Comparison of ENCODE assay signal across 1 cellular context in the genomic region with DNA sequence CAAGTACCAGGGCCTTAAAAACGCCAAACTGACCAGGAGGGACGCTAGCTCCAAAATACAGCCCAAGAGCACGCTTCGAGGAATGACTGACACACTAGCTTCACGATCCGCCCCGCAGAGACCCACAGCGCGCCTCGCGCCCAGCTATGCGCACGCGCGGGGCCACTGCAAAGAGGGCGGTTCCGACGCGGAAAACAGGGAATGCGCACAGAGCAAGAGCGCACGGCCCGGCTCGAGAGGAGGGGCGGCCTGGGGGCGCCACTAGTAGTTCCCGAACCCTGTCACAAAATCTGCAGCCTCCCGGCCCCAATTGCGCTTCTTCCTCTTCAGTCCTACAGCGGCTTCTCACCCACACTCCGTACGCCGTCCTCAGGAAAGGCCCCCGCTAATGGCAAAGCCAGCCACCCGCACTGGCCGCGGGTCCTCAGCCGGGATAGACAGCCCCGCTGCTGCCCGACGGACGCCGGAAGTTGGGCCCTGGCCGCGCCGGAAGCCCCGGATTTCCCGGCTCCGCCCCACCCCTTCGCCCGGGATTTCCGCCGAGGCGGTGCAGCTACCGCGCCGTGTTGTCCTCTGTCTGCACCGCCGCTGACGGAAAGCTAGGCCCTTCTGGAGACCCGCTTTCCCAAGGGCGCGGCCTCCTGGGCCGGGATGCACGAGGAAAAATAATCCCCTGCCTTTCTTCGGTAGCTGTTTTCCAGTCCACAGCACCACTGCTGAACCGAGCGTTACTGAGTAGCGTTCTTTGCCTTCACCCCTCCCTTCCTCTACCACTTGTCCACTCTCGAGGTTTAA.
TF ChIP-seq lines count a peak whose summit lies in the region.

TSS of gene HDHD2 (minus strand) at position 472 of the 795 bp plus-strand sequence. CDS start 14,061 bp downstream, outside the sequence.

TF ChIP-seq in HepG2, 621 proteins besides CTCF, POLR2A, EP300 and RAD21 (continued from another document and continues in another):
- TF ChIP-seq RNF219 (CRISPR knock-in tag; IDR thresholded peaks at IDR 0.05) (peak; percentile 37; the same call in 1 of the 2 replicates), FOXA3 (CRISPR knock-in tag; IDR thresholded peaks at IDR 0.05) (peak; percentile 7; the same call in 1 of the 2 replicates), ZBTB43 (CRISPR knock-in tag; conservative IDR thresholded peaks at IDR 0.05) (peak; percentile 63; the same call in 1 of the 2 replicates), ZNF816 (CRISPR knock-in tag; IDR thresholded peaks at IDR 0.05; ENCODE audit: borderline replicate concordance) (peak; percentile 87), ZFP1 (CRISPR knock-in tag; IDR thresholded peaks at IDR 0.05) (0 out of 2 replicates have a peak, but pooled peaks have one; percentile 34), ZNF720 (CRISPR knock-in tag; IDR thresholded peaks at IDR 0.05) (no peak), ETV6 (CRISPR knock-in tag; conservative IDR thresholded peaks at IDR 0.05) (no peak), HOXA9 (CRISPR knock-in tag; IDR thresholded peaks at IDR 0.05; ENCODE audit: borderline replicate concordance) (0 out of 2 replicates have a peak, but pooled peaks have one; percentile 50), ZFP36L2 (CRISPR knock-in tag; IDR thresholded peaks at IDR 0.05) (no peak), JDP2 (CRISPR knock-in tag; IDR thresholded peaks at IDR 0.05; ENCODE audit: borderline replicate concordance) (no peak), NR0B2 (CRISPR knock-in tag; IDR thresholded peaks at IDR 0.05) (peak; percentile 35; the same call in 1 of the 2 replicates), ZNF335 (CRISPR knock-in tag; IDR thresholded peaks at IDR 0.05) (peak; percentile 98), ZNF792 (CRISPR knock-in tag; IDR thresholded peaks at IDR 0.05) (peak; percentile 54; the same call in 1 of the 2 replicates), ZFP36L1 (CRISPR knock-in tag; IDR thresholded peaks at IDR 0.05) (peak; percentile 72), MTA1 (CRISPR knock-in tag; IDR thresholded peaks at IDR 0.05; ENCODE audit: borderline replicate concordance) (peak; percentile 59), ZFP90 (CRISPR knock-in tag; IDR thresholded peaks at IDR 0.05; ENCODE audit: borderline replicate concordance) (peak; percentile 44; the same call in 1 of the 2 replicates), PAX8 (CRISPR knock-in tag; IDR thresholded peaks at IDR 0.05; ENCODE audit: borderline replicate concordance) (no peak), ZNF768 (CRISPR knock-in tag; IDR thresholded peaks at IDR 0.05) (peak; percentile 73; the same call in 1 of the 2 replicates), ARNT2 (CRISPR knock-in tag; IDR thresholded peaks at IDR 0.05; ENCODE audit: low read depth) (no peak; the same call in 1 of the 2 replicates), ZNF10 (CRISPR knock-in tag; IDR thresholded peaks at IDR 0.05; ENCODE audit: borderline replicate concordance, low read depth) (no peak), ELK4 (CRISPR knock-in tag; IDR thresholded peaks at IDR 0.05; ENCODE audit: borderline replicate concordance) (no peak), TMF1 (CRISPR knock-in tag; IDR thresholded peaks at IDR 0.05; ENCODE audit: low read depth) (no peak), MIXL1 (CRISPR knock-in tag; IDR thresholded peaks at IDR 0.05) (no peak), HOXD1 (CRISPR knock-in tag; IDR thresholded peaks at IDR 0.05) (peak; percentile 56; the same call in 1 of the 2 replicates), ZSCAN25 (CRISPR knock-in tag; IDR thresholded peaks at IDR 0.05) (no peak), PAF1 (CRISPR knock-in tag; IDR thresholded peaks at IDR 0.05) (no peak), TEAD2 (CRISPR knock-in tag; IDR thresholded peaks at IDR 0.05) (no peak), ZNF431 (CRISPR knock-in tag; IDR thresholded peaks at IDR 0.05; ENCODE audit: borderline replicate concordance, low read depth) (peak; percentile 63; the same call in 1 of the 2 replicates), NFKB2 (CRISPR knock-in tag; IDR thresholded peaks at IDR 0.05; ENCODE audit: borderline replicate concordance) (peak; percentile 81; the same call in 1 of the 2 replicates), ZNF75D (CRISPR knock-in tag; IDR thresholded peaks at IDR 0.05; ENCODE audit: borderline replicate concordance) (no peak), KDM1A (CRISPR knock-in tag; IDR thresholded peaks at IDR 0.05) (no peak), SALL2 (CRISPR knock-in tag; IDR thresholded peaks at IDR 0.05) (peak; percentile 90), TBL1XR1 (IDR thresholded peaks at IDR 0.05; ENCODE audit: borderline replicate concordance, low read length, partially characterized antibody) (no peak), ESRRA (CRISPR knock-in tag; IDR thresholded peaks at IDR 0.05; ENCODE audit: low read depth) (no peak), ZNF713 (CRISPR knock-in tag; IDR thresholded peaks at IDR 0.05) (0 out of 2 replicates have a peak, but pooled peaks have one; percentile 11), KMT2A (CRISPR knock-in tag; IDR thresholded peaks at IDR 0.05) (peak; percentile 94; the same call in 1 of the 2 replicates), ZMAT3 (CRISPR knock-in tag; conservative IDR thresholded peaks at IDR 0.05) (peak; percentile 58; the same call in 1 of the 2 replicates), ZNF790 (CRISPR knock-in tag; IDR thresholded peaks at IDR 0.05; ENCODE audit: borderline replicate concordance) (peak; percentile 56; the same call in 1 of the 2 replicates), BRD4 (CRISPR knock-in tag; IDR thresholded peaks at IDR 0.05) (no peak)
- TF ChIP-seq, protein P1, sequence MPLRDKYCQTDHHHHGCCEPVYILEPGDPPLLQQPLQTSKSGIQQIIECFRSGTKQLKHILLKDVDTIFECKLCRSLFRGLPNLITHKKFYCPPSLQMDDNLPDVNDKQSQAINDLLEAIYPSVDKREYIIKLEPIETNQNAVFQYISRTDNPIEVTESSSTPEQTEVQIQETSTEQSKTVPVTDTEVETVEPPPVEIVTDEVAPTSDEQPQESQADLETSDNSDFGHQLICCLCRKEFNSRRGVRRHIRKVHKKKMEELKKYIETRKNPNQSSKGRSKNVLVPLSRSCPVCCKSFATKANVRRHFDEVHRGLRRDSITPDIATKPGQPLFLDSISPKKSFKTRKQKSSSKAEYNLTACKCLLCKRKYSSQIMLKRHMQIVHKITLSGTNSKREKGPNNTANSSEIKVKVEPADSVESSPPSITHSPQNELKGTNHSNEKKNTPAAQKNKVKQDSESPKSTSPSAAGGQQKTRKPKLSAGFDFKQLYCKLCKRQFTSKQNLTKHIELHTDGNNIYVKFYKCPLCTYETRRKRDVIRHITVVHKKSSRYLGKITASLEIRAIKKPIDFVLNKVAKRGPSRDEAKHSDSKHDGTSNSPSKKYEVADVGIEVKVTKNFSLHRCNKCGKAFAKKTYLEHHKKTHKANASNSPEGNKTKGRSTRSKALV (CRISPR knock-in tag; IDR thresholded peaks at IDR 0.05) = peak; percentile 35; the same call in 1 of the 2 replicates
- TF ChIP-seq, protein P2, sequence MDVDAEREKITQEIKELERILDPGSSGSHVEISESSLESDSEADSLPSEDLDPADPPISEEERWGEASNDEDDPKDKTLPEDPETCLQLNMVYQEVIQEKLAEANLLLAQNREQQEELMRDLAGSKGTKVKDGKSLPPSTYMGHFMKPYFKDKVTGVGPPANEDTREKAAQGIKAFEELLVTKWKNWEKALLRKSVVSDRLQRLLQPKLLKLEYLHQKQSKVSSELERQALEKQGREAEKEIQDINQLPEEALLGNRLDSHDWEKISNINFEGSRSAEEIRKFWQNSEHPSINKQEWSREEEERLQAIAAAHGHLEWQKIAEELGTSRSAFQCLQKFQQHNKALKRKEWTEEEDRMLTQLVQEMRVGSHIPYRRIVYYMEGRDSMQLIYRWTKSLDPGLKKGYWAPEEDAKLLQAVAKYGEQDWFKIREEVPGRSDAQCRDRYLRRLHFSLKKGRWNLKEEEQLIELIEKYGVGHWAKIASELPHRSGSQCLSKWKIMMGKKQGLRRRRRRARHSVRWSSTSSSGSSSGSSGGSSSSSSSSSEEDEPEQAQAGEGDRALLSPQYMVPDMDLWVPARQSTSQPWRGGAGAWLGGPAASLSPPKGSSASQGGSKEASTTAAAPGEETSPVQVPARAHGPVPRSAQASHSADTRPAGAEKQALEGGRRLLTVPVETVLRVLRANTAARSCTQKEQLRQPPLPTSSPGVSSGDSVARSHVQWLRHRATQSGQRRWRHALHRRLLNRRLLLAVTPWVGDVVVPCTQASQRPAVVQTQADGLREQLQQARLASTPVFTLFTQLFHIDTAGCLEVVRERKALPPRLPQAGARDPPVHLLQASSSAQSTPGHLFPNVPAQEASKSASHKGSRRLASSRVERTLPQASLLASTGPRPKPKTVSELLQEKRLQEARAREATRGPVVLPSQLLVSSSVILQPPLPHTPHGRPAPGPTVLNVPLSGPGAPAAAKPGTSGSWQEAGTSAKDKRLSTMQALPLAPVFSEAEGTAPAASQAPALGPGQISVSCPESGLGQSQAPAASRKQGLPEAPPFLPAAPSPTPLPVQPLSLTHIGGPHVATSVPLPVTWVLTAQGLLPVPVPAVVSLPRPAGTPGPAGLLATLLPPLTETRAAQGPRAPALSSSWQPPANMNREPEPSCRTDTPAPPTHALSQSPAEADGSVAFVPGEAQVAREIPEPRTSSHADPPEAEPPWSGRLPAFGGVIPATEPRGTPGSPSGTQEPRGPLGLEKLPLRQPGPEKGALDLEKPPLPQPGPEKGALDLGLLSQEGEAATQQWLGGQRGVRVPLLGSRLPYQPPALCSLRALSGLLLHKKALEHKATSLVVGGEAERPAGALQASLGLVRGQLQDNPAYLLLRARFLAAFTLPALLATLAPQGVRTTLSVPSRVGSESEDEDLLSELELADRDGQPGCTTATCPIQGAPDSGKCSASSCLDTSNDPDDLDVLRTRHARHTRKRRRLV (CRISPR knock-in tag; IDR thresholded peaks at IDR 0.05) = no peak
- TF ChIP-seq, protein P3, sequence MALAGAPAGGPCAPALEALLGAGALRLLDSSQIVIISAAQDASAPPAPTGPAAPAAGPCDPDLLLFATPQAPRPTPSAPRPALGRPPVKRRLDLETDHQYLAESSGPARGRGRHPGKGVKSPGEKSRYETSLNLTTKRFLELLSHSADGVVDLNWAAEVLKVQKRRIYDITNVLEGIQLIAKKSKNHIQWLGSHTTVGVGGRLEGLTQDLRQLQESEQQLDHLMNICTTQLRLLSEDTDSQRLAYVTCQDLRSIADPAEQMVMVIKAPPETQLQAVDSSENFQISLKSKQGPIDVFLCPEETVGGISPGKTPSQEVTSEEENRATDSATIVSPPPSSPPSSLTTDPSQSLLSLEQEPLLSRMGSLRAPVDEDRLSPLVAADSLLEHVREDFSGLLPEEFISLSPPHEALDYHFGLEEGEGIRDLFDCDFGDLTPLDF (CRISPR knock-in tag; IDR thresholded peaks at IDR 0.05) = peak; percentile 68
